In genomic region chr11:12149672-12150225, GRCh38 we compare ENCODE assay signal across 9 cellular contexts. TPM values are rescaled to one million over a fixed set of nuclear protein-coding genes. Genes with fewer than 3 reads are reported as not detected.
DNase-seq lines count a peak whose midpoint lies in the region; ATAC-seq, FAIRE-seq and TF ChIP-seq lines count a peak whose summit lies in the region.
"Had no signal": no experiment of that assay in that cellular context is flagged by ENCODE, and none has a peak within 500 bp of the region (broad histone marks: within the 10 kb centered on the region; RNA-seq: fewer than 3 reads in every experiment).

No MANE protein-coding gene starts in this region.

- FAIRE-seq in GM12891 (lab: Jason Lieb, UNC), result peak; percentile 73
- FAIRE-seq: GM18507 had no signal

- CTCF ChIA-PET in activated CD8-positive, alpha-beta T cell treated with anti-CD3 and anti-CD28 coated beads, Interleukin-2, amount 10 ng/mL, durations not matched to agents 7 days and 5 days (lab: Charles Lee), result interaction anchor here (1.0 to 2.2 kb wide), 4 partner anchors 9 to 86 kb away, joined by 3 to 7 read pairs (median 4); no protein-coding TSS in a partner anchor

- no peaks in the 10 kb centered on the region for H3K9me3 Mint-ChIP-seq in activated CD8-positive, alpha-beta T cell treated with anti-CD3 and anti-CD28 coated beads, Interleukin-2, amount 10 ng/mL, durations not matched to agents 7 days and 5 days (ENCODE audit: insufficient read depth)
- no peaks in the 10 kb centered on the region for H3K9me3 Mint-ChIP-seq in progenitor cell of endocrine pancreas (ENCODE audit: low read depth)

- POLR2A ChIA-PET in activated CD8-positive, alpha-beta T cell treated with anti-CD3 and anti-CD28 coated beads, Interleukin-2, amount 10 ng/mL, durations not matched to agents 7 days and 5 days (lab: Charles Lee), result no interaction called here

- H3K4me1 Mint-ChIP-seq in activated CD8-positive, alpha-beta T cell treated with anti-CD3 and anti-CD28 coated beads, Interleukin-2, amount 10 ng/mL, durations not matched to agents 7 days and 5 days (ENCODE audit: low read depth), result peaks cover 65% of the 10 kb centered on the region
- H3K4me1 Mint-ChIP-seq in progenitor cell of endocrine pancreas (ENCODE audit: low read depth), result peaks cover 8% of the 10 kb centered on the region

- TF ChIP-seq CTCF in progenitor cell of endocrine pancreas (IDR thresholded peaks at IDR 0.05; ENCODE audit: unreplicated experiment), result no peak

- no peak overlapping the region for H3K4me3 Mint-ChIP-seq in activated CD8-positive, alpha-beta T cell treated with anti-CD3 and anti-CD28 coated beads, Interleukin-2, amount 10 ng/mL, durations not matched to agents 7 days and 5 days
- no peak overlapping the region for H3K4me3 Mint-ChIP-seq in progenitor cell of endocrine pancreas (ENCODE audit: low read depth)

- peaks cover 16% of the 10 kb centered on the region for H3K36me3 Mint-ChIP-seq in activated CD8-positive, alpha-beta T cell treated with anti-CD3 and anti-CD28 coated beads, Interleukin-2, amount 10 ng/mL, durations not matched to agents 7 days and 5 days (ENCODE audit: low read depth)
- no peaks in the 10 kb centered on the region for H3K36me3 Mint-ChIP-seq in progenitor cell of endocrine pancreas (ENCODE audit: insufficient read depth)

- peak overlapping the region; percentile 78 for H3K27ac Mint-ChIP-seq in activated CD8-positive, alpha-beta T cell treated with anti-CD3 and anti-CD28 coated beads, Interleukin-2, amount 10 ng/mL, durations not matched to agents 7 days and 5 days
- H3K27ac Mint-ChIP-seq in progenitor cell of endocrine pancreas, result peak overlapping the region; percentile 0

- H3K27me3 Mint-ChIP-seq in activated CD8-positive, alpha-beta T cell treated with anti-CD3 and anti-CD28 coated beads, Interleukin-2, amount 10 ng/mL, durations not matched to agents 7 days and 5 days (ENCODE audit: low read depth), result no peaks in the 10 kb centered on the region
- no peaks in the 10 kb centered on the region for H3K27me3 Mint-ChIP-seq in progenitor cell of endocrine pancreas

- ATAC-seq in HG02870 (IDR thresholded peaks at IDR 0.05; ENCODE audit: unreplicated experiment) (peak; percentile 84), GM21526 (IDR thresholded peaks at IDR 0.05; ENCODE audit: low FRiP score, unreplicated experiment) (no peak)
- peak; percentile 28 for ATAC-seq in activated CD8-positive, alpha-beta T cell treated with anti-CD3 and anti-CD28 coated beads, Interleukin-2, amount 10 ng/mL, durations not matched to agents 7 days and 5 days

- DNase-seq in GM12891 (ENCODE audit: insufficient read length, low spot score) (no peak), progenitor cell of endocrine pancreas (ENCODE audit: low spot score, unreplicated experiment) (no peak), DMS153 treated with DMSO at 0.1 percent for 48 hours (lab: John Stamatoyannopoulos, UW; ENCODE audit: unreplicated experiment) (no peak), NCI-H1092 treated with DMSO at 0.1 percent for 48 hours (lab: John Stamatoyannopoulos, UW) (no peak), NCI-H1417 treated with DMSO at 0.1 percent for 48 hours (lab: John Stamatoyannopoulos, UW) (no peak)
- no peak for DNase-seq in activated CD8-positive, alpha-beta T cell treated with anti-CD3 and anti-CD28 coated beads, Interleukin-2, amount 10 ng/mL, durations not matched to agents 7 days and 5 days

- TF ChIP-seq POLR2A in GM12891 (IDR thresholded peaks at IDR 0.05; ENCODE audit: low read depth, low read length), result no peak

TF ChIP-seq in GM12891, 5 proteins besides CTCF, POLR2A, EP300 and RAD21:
- peak; percentile 87 for TF ChIP-seq SPI1 (IDR thresholded peaks at IDR 0.05; ENCODE audit: low read depth, low read length)
- TF ChIP-seq TAF1 (IDR thresholded peaks at IDR 0.05; ENCODE audit: low read depth, low read length), result no peak

RNA-seq across cellular contexts. Expression of gene MICAL2, which starts 39.4 kb away (rescaled TPM):
- polyA plus RNA-seq in GM12891 (2012; ENCODE audit: low read depth, missing spikeins), result 3.4 TPM
- 10 to 100 TPM; 34.9 to 37.5 TPM for total RNA-seq in activated CD8-positive, alpha-beta T cell treated with anti-CD3 and anti-CD28 coated beads, Interleukin-2, amount 10 ng/mL, durations not matched to agents 7 days and 5 days
- 8.3 and 10.0 TPM in 2 replicates for total RNA-seq in progenitor cell of endocrine pancreas
